In genomic region chr7:75983471-75984129, GRCh38 we compare ENCODE assay signal across 13 cellular contexts.
"Had no signal": no experiment of that assay in that cellular context is flagged by ENCODE, and none has a peak within 500 bp of the region (broad histone marks: within the 10 kb centered on the region; RNA-seq: fewer than 3 reads in every experiment).

No MANE protein-coding gene starts in this region.

- H3K4me3 ChIP-seq: left lung, tibial artery, uterus had no signal

- H3K27me3 ChIP-seq: left lung, tibial artery, uterus had no signal

- ATAC-seq: left lung; stimulated activated memory B cell treated with anti-CD40 and anti-IgM and Interleukin-4, amounts not matched to agents 10 μg/mL and 1 μg/mL and 100 μg/mL, for 72 hours had no signal

- H3K36me3 ChIP-seq: uterus had no signal

- H3K4me1 ChIP-seq: left lung, tibial artery, uterus had no signal

- H3K9me3 ChIP-seq: left lung, tibial artery, uterus had no signal

- H3K27ac ChIP-seq: left lung, uterus had no signal

- DNase-seq: activated CD4-positive, alpha-beta T cell treated with anti-CD3 and anti-CD28 coated beads, Interleukin-2, amount 10 ng/mL, durations not matched to agents 24 days and 14 days; activated CD4-positive, CD25-positive, alpha-beta regulatory T cell; activated CD8-positive, alpha-beta memory T cell treated with anti-CD3 and anti-CD28 coated beads, Interleukin-2, amount 50 U/mL, for 48 hours; activated gamma-delta T cell treated with Interleukin-2 at 50 U/mL for 16 hours; amygdala; effector memory CD4-positive, alpha-beta T cell; mesendoderm; stimulated activated CD4-positive, alpha-beta T cell treated with anti-CD3 and anti-CD28 coated beads, Interleukin-12 subunit alpha, Interleukin-12 subunit beta, amount 100 ng/mL, for 4 hours; stimulated activated CD4-positive, alpha-beta T cell treated with anti-CD3 and anti-CD28 coated beads, Interleukin-2, amount 100 ng/mL, for 24 hours had no signal
